ENCODE assay signal across 8 cellular contexts in the genomic region with DNA sequence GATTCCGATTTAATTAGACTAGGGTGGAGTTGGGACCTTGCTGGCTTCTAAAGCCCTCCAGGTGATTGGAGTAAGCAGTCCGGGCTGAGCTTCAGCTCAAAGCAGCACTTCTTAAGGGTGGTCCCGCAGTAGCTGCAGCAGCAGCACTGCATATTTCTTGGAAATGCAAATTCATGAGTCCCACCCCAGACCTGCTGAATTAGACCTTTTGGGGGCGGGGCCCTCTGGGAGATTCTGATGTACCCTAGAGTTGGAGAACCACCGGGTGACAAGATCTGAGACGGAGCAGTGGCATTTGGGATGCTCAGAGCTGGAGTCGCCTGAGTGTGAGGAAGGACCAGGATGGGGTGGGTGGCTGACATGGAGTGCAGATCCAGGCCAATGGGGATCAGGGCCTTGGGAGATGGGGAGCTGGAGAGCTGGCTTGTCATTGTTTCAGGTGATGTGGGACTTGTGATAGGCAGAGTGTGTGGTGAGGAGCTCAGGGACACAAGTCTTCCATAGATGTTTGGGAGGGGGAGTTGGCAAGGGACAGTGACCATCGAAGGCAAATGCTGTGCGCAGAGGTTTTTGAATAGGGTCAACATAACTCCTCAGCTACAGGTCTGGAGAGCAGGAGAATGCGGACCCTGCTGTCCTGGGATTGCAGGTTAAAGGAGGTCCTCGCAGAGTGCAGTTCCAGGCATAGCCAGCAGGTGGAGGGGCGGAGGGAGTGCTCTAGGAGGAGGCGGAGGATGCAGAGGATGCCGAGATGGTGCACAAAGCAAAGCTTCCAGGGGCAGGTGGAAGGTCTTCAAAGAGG.
DNase-seq lines count a peak whose midpoint lies in the region; ATAC-seq, FAIRE-seq and TF ChIP-seq lines count a peak whose summit lies in the region.

No MANE protein-coding gene starts in this region.

- ATAC-seq in CD4-positive, alpha-beta T cell (ENCODE audit: poor library complexity): peak; percentile 43

- H3K27me3 Mint-ChIP-seq in CD4-positive, alpha-beta T cell: peaks cover 16% of the 10 kb centered on the region

- H3K27ac ChIP-seq in CD4-positive, alpha-beta T cell (ENCODE audit: low read depth, low read length): no peak overlapping the region
- no peak overlapping the region for H3K27ac ChIP-seq in hepatocyte

- no peaks in the 10 kb centered on the region for H3K4me1 ChIP-seq in adipocyte (ENCODE audit: control insufficient read depth, insufficient read depth, low read length)
- no peaks in the 10 kb centered on the region for H3K4me1 ChIP-seq in hepatocyte (ENCODE audit: insufficient read depth)

- DNase-seq in CD4-positive, alpha-beta T cell: peak; percentile 11 to 58 (median 26)
- DNase-seq in GM19239 (ENCODE audit: insufficient read length, low spot score) (peak; percentile 70), HS-27A (ENCODE audit: low read depth) (peak; percentile 26), SK-MEL-5 (ENCODE audit: low read depth, low spot score) (peak; percentile 65), adipocyte (ENCODE audit: low read depth) (peak; percentile 78), hepatocyte (ENCODE audit: low spot score) (peak; percentile 79), NCI-H1930 (lab: John Stamatoyannopoulos, UW) (no peak)
- DNase-seq in stimulated activated CD4-positive, alpha-beta T cell treated with anti-CD3 and anti-CD28 coated beads, Interleukin-12 subunit alpha, Interleukin-12 subunit beta, amount 100 ng/mL, for 48 hours (ENCODE audit: low read depth in 2 of 3, low spot score in 1 of 3): peak; percentile 31 to 57 (median 52)

- H3K9ac ChIP-seq in adipocyte (ENCODE audit: low read length): no peak overlapping the region

- in situ Hi-C loops in SK-MEL-5 (cut with HindIII; ENCODE audit: low pct_unique_long_range_greater_than_20kb, low sequenced_read_pairs): loop anchor here (10.0 kb wide), 1 partner anchor 304 kb away; no protein-coding TSS in a partner anchor

- POLR2A ChIA-PET in CD4-positive, alpha-beta T cell (lab: Charles Lee): no interaction called here

- no peaks in the 10 kb centered on the region for H3K79me2 ChIP-seq in hepatocyte

- intact Hi-C loops in CD4-positive, alpha-beta T cell (cut with DNase I, micrococcal nuclease): loop anchor here in 1 of 2 experiments (5.0 kb wide), 1 partner anchor 514 kb away; no protein-coding TSS in a partner anchor

- peak; percentile 44 for TF ChIP-seq CTCF in CD4-positive, alpha-beta T cell (IDR thresholded peaks at IDR 0.05)
- peak; percentile 60 for TF ChIP-seq CTCF in hepatocyte (IDR thresholded peaks at IDR 0.05; ENCODE audit: poor library complexity)

- H3K4me3 Mint-ChIP-seq in CD4-positive, alpha-beta T cell: no peak overlapping the region

- H3K4me1 Mint-ChIP-seq in CD4-positive, alpha-beta T cell (ENCODE audit: low read depth): no peaks in the 10 kb centered on the region

- H3K4me2 ChIP-seq in hepatocyte: no peak overlapping the region

- no peaks in the 10 kb centered on the region for H3K9me3 ChIP-seq in CD4-positive, alpha-beta T cell (ENCODE audit: control insufficient read depth, low read length)
- H3K9me3 ChIP-seq in adipocyte (ENCODE audit: control insufficient read depth, low read length) (no peaks in the 10 kb centered on the region), hepatocyte (ENCODE audit: low read depth) (no peaks in the 10 kb centered on the region)

- CTCF ChIA-PET in CD4-positive, alpha-beta T cell (lab: Charles Lee): interaction anchor here (0.6 kb wide), 1 partner anchor 11 kb away, joined by 3 read pairs; no protein-coding TSS in a partner anchor

- no peaks in the 10 kb centered on the region for H4K20me1 ChIP-seq in hepatocyte (ENCODE audit: insufficient read depth, poor library complexity, severe bottlenecking)

- 55% methylated on average over 14 of the region's 14 CpGs for WGBS in hepatocyte (ENCODE audit: low lambda C conversion rate, missing lambda C conversion rate)

- H3K36me3 ChIP-seq in adipocyte (ENCODE audit: control insufficient read depth, insufficient read depth, low read length, severe bottlenecking): no peaks in the 10 kb centered on the region
- H3K36me3 ChIP-seq in hepatocyte (replicated peaks; ENCODE audit: insufficient read depth, low read depth): no peaks in the 10 kb centered on the region

- no peaks in the 10 kb centered on the region for H3K9me3 Mint-ChIP-seq in CD4-positive, alpha-beta T cell

- H3K27ac Mint-ChIP-seq in CD4-positive, alpha-beta T cell: no peak overlapping the region

- no peak overlapping the region for H3K4me3 ChIP-seq in adipocyte (ENCODE audit: low read length)
- H3K4me3 ChIP-seq in hepatocyte: no peak overlapping the region

- FAIRE-seq in GM19239 (lab: Jason Lieb, UNC): peak; percentile 78

- no peaks in the 10 kb centered on the region for H3K27me3 ChIP-seq in CD4-positive, alpha-beta T cell (ENCODE audit: control insufficient read depth, insufficient read depth, low read length)
- peaks cover 45% of the 10 kb centered on the region for H3K27me3 ChIP-seq in adipocyte (replicated peaks; ENCODE audit: control insufficient read depth, insufficient read depth, low read length)
- H3K27me3 ChIP-seq in hepatocyte: no peaks in the 10 kb centered on the region

- H3K9me2 ChIP-seq in hepatocyte (replicated peaks; ENCODE audit: insufficient read depth): no peaks in the 10 kb centered on the region

- no peak overlapping the region for H2AFZ ChIP-seq in hepatocyte

- no peaks in the 10 kb centered on the region for H3K36me3 Mint-ChIP-seq in CD4-positive, alpha-beta T cell (ENCODE audit: low read depth)

Comparison
In these comparisons a context has a peak if more than half of its experiments do, and no peak if none do; other contexts are left out.
1. DNase-seq: peak in CD4-positive, alpha-beta T cell (10 of 10), GM19239 (single experiment), HS-27A (single experiment), SK-MEL-5 (single experiment), adipocyte (single experiment), hepatocyte (single experiment) and stimulated activated CD4-positive, alpha-beta T cell treated with anti-CD3 and anti-CD28 coated beads, Interleukin-12 subunit alpha, Interleukin-12 subunit beta, amount 100 ng/mL, for 48 hours (3 of 3); none in NCI-H1930 (0 of 2).